In the genomic region with DNA sequence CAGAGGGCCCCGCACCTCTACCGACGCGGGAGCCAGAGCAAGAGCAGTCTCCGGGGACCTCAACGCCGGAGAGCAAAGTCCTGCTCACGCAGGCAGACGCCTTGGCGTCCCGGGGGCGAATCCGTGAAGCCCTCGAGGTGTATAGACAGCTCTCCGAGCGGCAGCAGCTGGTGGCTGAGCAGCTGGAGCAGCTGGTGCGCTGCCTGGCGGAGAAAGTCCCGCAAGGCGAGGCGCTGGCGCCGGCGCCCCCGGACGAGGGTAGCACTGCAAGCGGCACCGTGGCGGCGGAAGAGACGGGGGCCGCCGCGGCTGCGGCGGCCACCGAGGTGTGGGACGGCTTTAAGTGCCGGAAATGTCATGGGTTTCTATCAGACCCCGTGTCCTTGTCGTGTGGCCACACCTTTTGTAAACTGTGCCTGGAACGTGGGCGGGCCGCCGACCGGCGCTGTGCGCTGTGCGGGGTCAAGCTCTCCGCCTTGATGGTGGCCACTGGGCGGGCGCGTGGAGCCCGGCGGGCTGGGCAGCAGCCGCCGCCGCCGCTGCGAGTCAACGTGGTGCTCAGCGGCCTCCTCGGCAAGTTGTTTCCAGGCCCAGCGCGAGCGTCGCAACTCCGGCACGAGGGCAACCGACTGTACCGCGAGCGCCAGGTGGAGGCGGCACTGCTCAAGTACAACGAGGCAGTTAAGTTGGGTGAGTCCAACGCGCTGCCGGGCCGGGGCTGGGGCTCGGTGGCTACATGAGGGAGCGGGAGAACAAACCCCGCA, we compare ENCODE assay signal across 8 cellular contexts. TPM values are rescaled to one million over a fixed set of nuclear protein-coding genes. Genes with fewer than 3 reads are reported as not detected.
A peak's percentile ranks its signal among the peaks of the same experiment; 100 is the strongest.
DNase-seq lines count a peak whose midpoint lies in the region; ATAC-seq and TF ChIP-seq lines count a peak whose summit lies in the region.

No MANE protein-coding gene starts in this region.

- H3F3A ChIP-seq in PC-9 (ENCODE audit: insufficient read depth, low read depth): peaks cover 26% of the 10 kb centered on the region

- H3K36me3 Mint-ChIP-seq in CD8-positive, alpha-beta T cell: peaks cover 2% of the 10 kb centered on the region

- H3K9me3 Mint-ChIP-seq in CD8-positive, alpha-beta T cell: no peaks in the 10 kb centered on the region

- no peaks in the 10 kb centered on the region for H3K9me3 ChIP-seq in CD8-positive, alpha-beta T cell (ENCODE audit: low read length)
- H3K9me3 ChIP-seq in HEK293 (ENCODE audit: control insufficient read depth, insufficient read depth, low read depth, low read length) (no peaks in the 10 kb centered on the region), PC-9 (ENCODE audit: insufficient read depth, low read depth) (no peaks in the 10 kb centered on the region), heart right ventricle (peaks cover 0 to 7% (median 0%) of the 10 kb centered on the region in 11 donors)

- H3K79me2 ChIP-seq in PC-9 (ENCODE audit: low read depth): peaks cover 46% of the 10 kb centered on the region

- H3K27me3 Mint-ChIP-seq in CD8-positive, alpha-beta T cell (ENCODE audit: low read depth): peaks cover 8% of the 10 kb centered on the region

- intact Hi-C loops in CD8-positive, alpha-beta T cell (cut with DNase I, micrococcal nuclease): loop anchor here in 1 of 2 experiments (2.0 to 10.0 kb wide), 2 partner anchors 30 to 260 kb away; a partner anchor contains a TSS
- intact Hi-C loops in PC-9 (cut with micrococcal nuclease; ENCODE audit: unreplicated experiment) (no loop called here), heart right ventricle (cut with DNase I) (no loop called here)

- peak overlapping the region; percentile 87 for H3K4me3 Mint-ChIP-seq in CD8-positive, alpha-beta T cell

- no peaks in the 10 kb centered on the region for H4K20me1 ChIP-seq in PC-9 (ENCODE audit: insufficient read depth)

- peak; percentile 58 for ATAC-seq in CD8-positive, alpha-beta T cell
- ATAC-seq in heart right ventricle: peak; percentile 12 to 47 (median 18)
- no peak for ATAC-seq in HG03442 (IDR thresholded peaks at IDR 0.05; ENCODE audit: unreplicated experiment)
- ATAC-seq in HG02938 (IDR thresholded peaks at IDR 0.05; ENCODE audit: unreplicated experiment): no peak

- peaks cover 21% of the 10 kb centered on the region for H3K4me1 Mint-ChIP-seq in CD8-positive, alpha-beta T cell (ENCODE audit: low read depth)

- H3K27ac Mint-ChIP-seq in CD8-positive, alpha-beta T cell: peak overlapping the region; percentile 91

- peak overlapping the region; percentile 84 for H3K4me2 ChIP-seq in PC-9

- POLR2A ChIA-PET in CD8-positive, alpha-beta T cell (lab: Charles Lee): no interaction called here
- POLR2A ChIA-PET in HEK293 (lab: Yijun Ruan, JAX): interaction anchor here (1.0 to 1.4 kb wide), 4 partner anchors 10 to 24 kb away, joined by 3 to 5 read pairs (median 4); no protein-coding TSS in a partner anchor
- POLR2A ChIA-PET in PC-9 (lab: Charles Lee; ENCODE audit: unreplicated experiment): interaction anchor here (0.7 to 0.8 kb wide), 2 partner anchors 263 to 415 kb away, joined by 6 to 7 read pairs; no protein-coding TSS in a partner anchor

- BruUV-seq in PC-9 (replicated peaks; lab: Mats Ljungman, UMichigan): no TSS peak

- no peaks in the 10 kb centered on the region for H3K36me3 ChIP-seq in CD8-positive, alpha-beta T cell (ENCODE audit: insufficient read depth, low read length)
- peaks cover 3 to 18% of the 10 kb centered on the region in 2 experiments for H3K36me3 ChIP-seq in HEK293 (ENCODE audit: control insufficient read depth in 2 of 2, insufficient read depth in 1 of 2, low read length in 2 of 2)
- peaks cover 19% of the 10 kb centered on the region for H3K36me3 ChIP-seq in PC-9 (ENCODE audit: low read depth)
- no peaks in the 10 kb centered on the region for H3K36me3 ChIP-seq in heart right ventricle

- H3K27me3 ChIP-seq in CD8-positive, alpha-beta T cell (ENCODE audit: insufficient read depth, low read length): no peaks in the 10 kb centered on the region
- H3K27me3 ChIP-seq in PC-9 (ENCODE audit: insufficient read depth, low read depth) (peaks cover 7% of the 10 kb centered on the region; the same call in 1 of the 2 replicates), heart right ventricle (peaks cover 0 to 41% (median 0%) of the 10 kb centered on the region in 7 donors)

- H3K4me3 ChIP-seq in CD8-positive, alpha-beta T cell (ENCODE audit: low read depth, low read length): peak overlapping the region; percentile 72
- H3K4me3 ChIP-seq in HEK293 (ENCODE audit: low read depth, low read length) (peak overlapping the region; percentile 44), PC-9 (peak overlapping the region; percentile 93), heart right ventricle (peak overlapping the region; percentile 30 to 66 (median 60))

- CTCF ChIA-PET in CD8-positive, alpha-beta T cell (lab: Charles Lee): interaction anchor here (0.6 kb wide), 1 partner anchor 30 kb away, joined by 3 read pairs; no protein-coding TSS in a partner anchor
- CTCF ChIA-PET in HEK293 (lab: Yijun Ruan, JAX) (interaction anchor here (0.5 kb wide), 1 partner anchor 218 kb away, joined by 5 read pairs; no protein-coding TSS in a partner anchor), PC-9 (lab: Charles Lee) (no interaction called here)

- 1% methylated on average over 52 to 80 of the region's 82 CpGs for WGBS in heart right ventricle, 2 donors

- peaks cover 6% of the 10 kb centered on the region for H3K4me1 ChIP-seq in CD8-positive, alpha-beta T cell (ENCODE audit: insufficient read depth, low read length)
- H3K4me1 ChIP-seq in HEK293 (ENCODE audit: control insufficient read depth, insufficient read depth, low read length): no peaks in the 10 kb centered on the region
- peaks cover 27% of the 10 kb centered on the region for H3K4me1 ChIP-seq in PC-9 (replicated peaks; ENCODE audit: insufficient read depth)
- peaks cover 0 to 19% (median 6%) of the 10 kb centered on the region in 9 donors for H3K4me1 ChIP-seq in heart right ventricle

- peak overlapping the region; percentile 49 for H3K27ac ChIP-seq in CD8-positive, alpha-beta T cell (ENCODE audit: low read depth, low read length)
- H3K27ac ChIP-seq in HEK293 (ENCODE audit: extremely low read depth, low read depth, low read length) (peak overlapping the region; percentile 72; the same call in 1 of the 2 replicates), PC-9 (peak overlapping the region; percentile 95), heart right ventricle (peak overlapping the region in 9 of 10 donors; percentile 61 to 75 (median 66))

- H3K9me2 ChIP-seq in PC-9 (ENCODE audit: insufficient read depth): no peaks in the 10 kb centered on the region

- no peak for TF ChIP-seq CTCF in CD8-positive, alpha-beta T cell (IDR thresholded peaks at IDR 0.05)
- TF ChIP-seq CTCF in HEK293 (tag by site-specific recombination; IDR thresholded peaks at IDR 0.05): no peak; the same call in 1 of the 2 replicates
- no peak; the same call in 1 of the 2 replicates for TF ChIP-seq CTCF in PC-9 (conservative IDR thresholded peaks at IDR 0.05)
- TF ChIP-seq CTCF in heart right ventricle (IDR thresholded peaks at IDR 0.05): no peak

- peak in 6 of 7 experiments; percentile 17 to 67 (median 46) for DNase-seq in CD8-positive, alpha-beta T cell
- DNase-seq in PC-9 (peak; percentile 41 to 48), heart right ventricle (peak in 1 of 2 donors; percentile 32), retina (peak; percentile 77)
- DNase-seq in activated naive CD4-positive, alpha-beta T cell (lab: John Stamatoyannopoulos, UW): peak; percentile 3 to 38 (median 23)

- peak overlapping the region; percentile 80 for H2AFZ ChIP-seq in PC-9

TF ChIP-seq in HEK293, 187 proteins besides CTCF, POLR2A, EP300 and RAD21 (continues in another document):
- no peak for TF ChIP-seq ZNF146 (tag by site-specific recombination; IDR thresholded peaks at IDR 0.05)
- TF ChIP-seq ZNF24 (tag by site-specific recombination; IDR thresholded peaks at IDR 0.05): no peak
- peak; percentile 42; the same call in 1 of the 2 replicates for TF ChIP-seq ZNF394 (tag by site-specific recombination; IDR thresholded peaks at IDR 0.05; ENCODE audit: borderline replicate concordance)
- TF ChIP-seq ZNF623 (tag by site-specific recombination; IDR thresholded peaks at IDR 0.05): no peak
- TF ChIP-seq, protein P1, sequence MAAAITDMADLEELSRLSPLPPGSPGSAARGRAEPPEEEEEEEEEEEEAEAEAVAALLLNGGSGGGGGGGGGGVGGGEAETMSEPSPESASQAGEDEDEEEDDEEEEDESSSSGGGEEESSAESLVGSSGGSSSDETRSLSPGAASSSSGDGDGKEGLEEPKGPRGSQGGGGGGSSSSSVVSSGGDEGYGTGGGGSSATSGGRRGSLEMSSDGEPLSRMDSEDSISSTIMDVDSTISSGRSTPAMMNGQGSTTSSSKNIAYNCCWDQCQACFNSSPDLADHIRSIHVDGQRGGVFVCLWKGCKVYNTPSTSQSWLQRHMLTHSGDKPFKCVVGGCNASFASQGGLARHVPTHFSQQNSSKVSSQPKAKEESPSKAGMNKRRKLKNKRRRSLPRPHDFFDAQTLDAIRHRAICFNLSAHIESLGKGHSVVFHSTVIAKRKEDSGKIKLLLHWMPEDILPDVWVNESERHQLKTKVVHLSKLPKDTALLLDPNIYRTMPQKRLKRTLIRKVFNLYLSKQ (tag by site-specific recombination; IDR thresholded peaks at IDR 0.05; ENCODE audit: borderline replicate concordance): no peak
- no peak for TF ChIP-seq ZNF792 (tag by site-specific recombination; IDR thresholded peaks at IDR 0.05)
- no peak for TF ChIP-seq ZNF266 (tag by site-specific recombination; IDR thresholded peaks at IDR 0.05; ENCODE audit: low read depth)
- TF ChIP-seq, protein P2, sequence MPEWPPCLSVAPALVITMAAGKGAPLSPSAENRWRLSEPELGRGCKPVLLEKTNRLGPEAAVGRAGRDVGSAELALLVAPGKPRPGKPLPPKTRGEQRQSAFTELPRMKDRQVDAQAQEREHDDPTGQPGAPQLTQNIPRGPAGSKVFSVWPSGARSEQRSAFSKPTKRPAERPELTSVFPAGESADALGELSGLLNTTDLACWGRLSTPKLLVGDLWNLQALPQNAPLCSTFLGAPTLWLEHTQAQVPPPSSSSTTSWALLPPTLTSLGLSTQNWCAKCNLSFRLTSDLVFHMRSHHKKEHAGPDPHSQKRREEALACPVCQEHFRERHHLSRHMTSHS (tag by site-specific recombination; IDR thresholded peaks at IDR 0.05): no peak
- no peak for TF ChIP-seq ZNF529 (tag by site-specific recombination; IDR thresholded peaks at IDR 0.05; ENCODE audit: insufficient replicate concordance)
- no peak for TF ChIP-seq ZBTB48 (tag by site-specific recombination; IDR thresholded peaks at IDR 0.05)

RNA-seq across cellular contexts. Expression of a gene that starts 0.7 kb away (rescaled TPM):
- total RNA-seq in CD8-positive, alpha-beta T cell: 1 to 10 TPM; 3.8 to 4.3 TPM
- total RNA-seq in PC-9 (2021) (6.3 and 8.7 TPM in 2 replicates), heart right ventricle (1 to 10 TPM in 8 of 10 donors, under 1 TPM in 2; 0.43 to 6.1 (median 1.4) TPM)
- 1 to 10 TPM in 1 of 2 donors, under 1 TPM in 1; 0.65 to 1.3 TPM for polyA plus RNA-seq in heart right ventricle

Comparison
In these comparisons a context has a peak if more than half of its experiments do, and no peak if none do; other contexts are left out.
1. ATAC-seq: peak in CD8-positive, alpha-beta T cell (single experiment) and heart right ventricle (8 of 8); none in HG03442 (single experiment) and HG02938 (single experiment).
2. Peak in every context shown above with its lines, with median percentiles within 50 percentile points of each other: H3K27ac ChIP-seq and H3K4me3 ChIP-seq.